ENCODE assay signal across 9 cellular contexts in genomic region chr7:36286241-36286640, GRCh38.
DNase-seq lines count a peak whose midpoint lies in the region; ATAC-seq and TF ChIP-seq lines count a peak whose summit lies in the region.
"Had no signal": no experiment of that assay in that cellular context is flagged by ENCODE, and none has a peak within 500 bp of the region (broad histone marks: within the 10 kb centered on the region; RNA-seq: fewer than 3 reads in every experiment).

No MANE protein-coding gene starts in this region.

- H3K4me1 ChIP-seq in Caco-2: peaks cover 16% of the 10 kb centered on the region

- peaks cover 17% of the 10 kb centered on the region for H3K36me3 ChIP-seq in KOPT-K1 (ENCODE audit: insufficient read depth, low read length)
- no peaks in the 10 kb centered on the region for H3K36me3 ChIP-seq in Caco-2 (ENCODE audit: control insufficient read depth, insufficient read depth, low read length)

- peaks cover 65% of the 10 kb centered on the region for H3K4me1 Mint-ChIP-seq in activated CD4-positive, alpha-beta memory T cell treated with anti-CD3 and anti-CD28 coated beads for 36 hours (ENCODE audit: low read depth)
- H3K4me1 Mint-ChIP-seq in effector memory CD8-positive, alpha-beta T cell (ENCODE audit: low read depth in 2 of 2): peaks cover 51 to 61% of the 10 kb centered on the region in 2 donors
- peaks cover 13% of the 10 kb centered on the region for H3K4me1 Mint-ChIP-seq in Caco-2 (ENCODE audit: low read depth, unreplicated experiment)

- peak overlapping the region; percentile 93 for H3K27ac Mint-ChIP-seq in activated CD4-positive, alpha-beta memory T cell treated with anti-CD3 and anti-CD28 coated beads for 36 hours
- peak overlapping the region; percentile 100 for H3K27ac Mint-ChIP-seq in effector memory CD8-positive, alpha-beta T cell
- no peak overlapping the region for H3K27ac Mint-ChIP-seq in Caco-2 (ENCODE audit: unreplicated experiment)

- no peaks in the 10 kb centered on the region for H3K9me3 ChIP-seq in KOPT-K1 (ENCODE audit: insufficient read depth, low read length, poor library complexity, severe bottlenecking)
- H3K9me3 ChIP-seq in Caco-2: no peaks in the 10 kb centered on the region
- H3K9me3 ChIP-seq: SK-N-SH had no signal

- peak; percentile 75 for ATAC-seq in effector memory CD8-positive, alpha-beta T cell (replicated peaks)
- no peak for ATAC-seq in HG03378 (IDR thresholded peaks at IDR 0.05; ENCODE audit: unreplicated experiment)

- no peak overlapping the region for H3K4me3 Mint-ChIP-seq in activated CD4-positive, alpha-beta memory T cell treated with anti-CD3 and anti-CD28 coated beads for 36 hours
- peak overlapping the region; percentile 80 to 94 for H3K4me3 Mint-ChIP-seq in effector memory CD8-positive, alpha-beta T cell
- H3K4me3 Mint-ChIP-seq in Caco-2 (ENCODE audit: unreplicated experiment): no peak overlapping the region

- BruUV-seq in Caco-2 (replicated peaks; lab: Mats Ljungman, UMichigan): no TSS peak

- H3K27me3 ChIP-seq in Caco-2 (replicated peaks; ENCODE audit: control insufficient read depth, insufficient read depth, low read length): no peaks in the 10 kb centered on the region

- H3K27ac ChIP-seq in KOPT-K1 (ENCODE audit: low read depth, low read length, poor library complexity, severe bottlenecking): peak overlapping the region; percentile 98

- TF ChIP-seq CTCF in Caco-2 (IDR thresholded peaks at IDR 0.05; ENCODE audit: insufficient read depth in 1 of 2, low read depth in 1 of 2, low read length in 1 of 2, severe bottlenecking in 1 of 2, unreplicated experiment in 1 of 2): no peak

- DNase-seq in activated CD4-positive, alpha-beta memory T cell treated with anti-CD3 and anti-CD28 coated beads for 36 hours: peak; percentile 77
- peak; percentile 41 to 71 (median 69) for DNase-seq in effector memory CD8-positive, alpha-beta T cell
- peak; percentile 51 for DNase-seq in stimulated activated naive CD4-positive, alpha-beta T cell treated with Interleukin-2 at 50 U/mL for 16 hours (lab: John Stamatoyannopoulos, UW)
- DNase-seq in Caco-2: no peak
- DNase-seq in SIG-M5 treated with dmso at 0.1 percent for 504 hours (lab: John Stamatoyannopoulos, UW; ENCODE audit: unreplicated experiment): no peak
- DNase-seq: MV-4-11, SK-N-SH had no signal

- intact Hi-C loops in activated CD4-positive, alpha-beta memory T cell treated with anti-CD3 and anti-CD28 coated beads for 36 hours (cut with micrococcal nuclease): loop anchor here (1.0 to 10.0 kb wide), 3 partner anchors 79 to 561 kb away; partner anchors contain the start of gene EEPD1
- intact Hi-C loops in Caco-2 (cut with micrococcal nuclease; ENCODE audit: unreplicated experiment): no loop called here

- H3K36me3 Mint-ChIP-seq in activated CD4-positive, alpha-beta memory T cell treated with anti-CD3 and anti-CD28 coated beads for 36 hours: peaks cover 2% of the 10 kb centered on the region
- peaks cover 13% of the 10 kb centered on the region for H3K36me3 Mint-ChIP-seq in effector memory CD8-positive, alpha-beta T cell (ENCODE audit: insufficient read depth)
- no peaks in the 10 kb centered on the region for H3K36me3 Mint-ChIP-seq in Caco-2 (ENCODE audit: insufficient read depth, unreplicated experiment)

- H3K4me3 ChIP-seq in Caco-2 (ENCODE audit: low read depth, low read length): no peak overlapping the region

- CTCF ChIA-PET in activated CD4-positive, alpha-beta memory T cell treated with anti-CD3 and anti-CD28 coated beads for 36 hours (lab: Charles Lee): interaction anchor here (0.5 to 7.0 kb wide), 5 partner anchors 32 to 1948 kb away, joined by 3 to 48 read pairs (median 3); no protein-coding TSS in a partner anchor
- CTCF ChIA-PET in Caco-2 (lab: Charles Lee): no interaction called here

- H3K9me3 Mint-ChIP-seq in activated CD4-positive, alpha-beta memory T cell treated with anti-CD3 and anti-CD28 coated beads for 36 hours: no peaks in the 10 kb centered on the region
- H3K9me3 Mint-ChIP-seq in effector memory CD8-positive, alpha-beta T cell: no peaks in the 10 kb centered on the region
- no peaks in the 10 kb centered on the region for H3K9me3 Mint-ChIP-seq in Caco-2 (ENCODE audit: unreplicated experiment)

- POLR2A ChIA-PET in activated CD4-positive, alpha-beta memory T cell treated with anti-CD3 and anti-CD28 coated beads for 36 hours (lab: Charles Lee): interaction anchor here (1.1 kb wide), 1 partner anchor 171 kb away, joined by 3 read pairs; no protein-coding TSS in a partner anchor
- POLR2A ChIA-PET in Caco-2 (lab: Charles Lee): interaction anchor here (0.6 kb wide), 1 partner anchor 27 kb away, joined by 3 read pairs; no protein-coding TSS in a partner anchor

- H3K27me3 Mint-ChIP-seq in activated CD4-positive, alpha-beta memory T cell treated with anti-CD3 and anti-CD28 coated beads for 36 hours: no peaks in the 10 kb centered on the region
- H3K27me3 Mint-ChIP-seq in effector memory CD8-positive, alpha-beta T cell: no peaks in the 10 kb centered on the region
- no peaks in the 10 kb centered on the region for H3K27me3 Mint-ChIP-seq in Caco-2 (ENCODE audit: insufficient read depth, unreplicated experiment)

Comparison
In these comparisons a context has a peak if more than half of its experiments do, and no peak if none do; other contexts are left out.
1. DNase-seq: peak in activated CD4-positive, alpha-beta memory T cell treated with anti-CD3 and anti-CD28 coated beads for 36 hours (single experiment), effector memory CD8-positive, alpha-beta T cell (3 of 3) and stimulated activated naive CD4-positive, alpha-beta T cell treated with Interleukin-2 at 50 U/mL for 16 hours (single experiment); none in Caco-2 (0 of 2) and SIG-M5 treated with dmso at 0.1 percent for 504 hours (single experiment).
2. H3K4me3 Mint-ChIP-seq: peak in effector memory CD8-positive, alpha-beta T cell (2 of 2); none in activated CD4-positive, alpha-beta memory T cell treated with anti-CD3 and anti-CD28 coated beads for 36 hours (single experiment) and Caco-2 (single experiment).